8 cellular contexts compared by ENCODE assay signal in genomic region chr12:20367731-20368652, GRCh38. TPM values are rescaled to one million over a fixed set of nuclear protein-coding genes. Genes with fewer than 3 reads are reported as not detected.
A peak's percentile ranks its signal among the peaks of the same experiment; 100 is the strongest.
DNase-seq lines count a peak whose midpoint lies in the region; ATAC-seq and TF ChIP-seq lines count a peak whose summit lies in the region.

TSS of gene PDE3A (plus strand) at chr12:20368537. CDS start at chr12:20369285, 748 bp downstream.

- H3K36me3 Mint-ChIP-seq in activated T-cell treated with anti-CD3 and anti-CD28 coated beads, Interleukin-2, amount 50 U/mL, for 4 hours (ENCODE audit: insufficient read depth) = no peaks in the 10 kb centered on the region

- peak within 1 kb of the TSS; percentile 33 for H3K4me3 Mint-ChIP-seq in activated T-cell treated with anti-CD3 and anti-CD28 coated beads, Interleukin-2, amount 50 U/mL, for 4 hours

- no peak for TF ChIP-seq EP300 in suprapubic skin (IDR thresholded peaks at IDR 0.05)

- H3K9me3 Mint-ChIP-seq in activated T-cell treated with anti-CD3 and anti-CD28 coated beads, Interleukin-2, amount 50 U/mL, for 4 hours = no peaks in the 10 kb centered on the region

- H3K27ac ChIP-seq in suprapubic skin = peak within 1 kb of the TSS; percentile 38

- no peak for DNase-seq in activated T-cell treated with anti-CD3 and anti-CD28 coated beads, Interleukin-2, amount 50 U/mL, for 4 hours
- DNase-seq in activated T-cell treated with anti-CD3 and anti-CD28 coated beads, Interleukin-2, amount 50 U/mL, for 48 hours = no peak
- DNase-seq in SK-N-DZ (ENCODE audit: low spot score) (peak; percentile 85), epithelial cell of esophagus (ENCODE audit: low read depth) (peak; percentile 32), lung microvascular endothelial cell (ENCODE audit: low read depth in 2 of 2) (peak; percentile 1 to 91), suprapubic skin (ENCODE audit: low spot score in 2 of 2) (peak; percentile 71 to 81)

- no peak for ATAC-seq in activated T-cell treated with anti-CD3 and anti-CD28 coated beads, Interleukin-2, amount 50 U/mL, for 4 hours
- ATAC-seq in GM21619 (IDR thresholded peaks at IDR 0.05; ENCODE audit: unreplicated experiment) (no peak), HG03045 (IDR thresholded peaks at IDR 0.05; ENCODE audit: unreplicated experiment) (no peak)

- H3K36me3 ChIP-seq in suprapubic skin = no peaks in the 10 kb centered on the region

- peaks cover 13% of the 10 kb centered on the region for H3K4me1 ChIP-seq in suprapubic skin

- H3K4me1 Mint-ChIP-seq in activated T-cell treated with anti-CD3 and anti-CD28 coated beads, Interleukin-2, amount 50 U/mL, for 4 hours (ENCODE audit: low read depth) = peaks cover 6% of the 10 kb centered on the region

- no peak for TF ChIP-seq POLR2A in suprapubic skin (IDR thresholded peaks at IDR 0.05)

- H3K4me3 ChIP-seq in epithelial cell of esophagus (ENCODE audit: low read length) = peak within 1 kb of the TSS; percentile 44
- H3K4me3 ChIP-seq in suprapubic skin = peak within 1 kb of the TSS; percentile 68

- TF ChIP-seq CTCF in epithelial cell of esophagus (IDR thresholded peaks at IDR 0.05; ENCODE audit: insufficient read depth, low read depth, low read length, missing control alignments) = no peak
- no peak for TF ChIP-seq CTCF in suprapubic skin (IDR thresholded peaks at IDR 0.05)

- peaks cover 20% of the 10 kb centered on the region for H3K27me3 ChIP-seq in suprapubic skin

- WGBS in suprapubic skin = 2% methylated on average over 26 of the region's 26 CpGs

- H3K27me3 Mint-ChIP-seq in activated T-cell treated with anti-CD3 and anti-CD28 coated beads, Interleukin-2, amount 50 U/mL, for 4 hours (ENCODE audit: low read depth) = peaks cover 51% of the 10 kb centered on the region

- no peaks in the 10 kb centered on the region for H3K9me3 ChIP-seq in suprapubic skin

RNA-seq across cellular contexts. Expression of gene PDE3A, which starts in this region (rescaled TPM):
- under 1 TPM in 2 of 3 donors, not detected in 1; 0.08 TPM for total RNA-seq in activated T-cell treated with anti-CD3 and anti-CD28 coated beads, Interleukin-2, amount 50 U/mL, for 4 hours
- polyA plus RNA-seq in SK-N-DZ (2014; cell fraction: cytosol; rRNA removed) = 0.68 and 1.1 TPM in 2 replicates
- 0.73 and 0.98 TPM in 2 replicates for polyA plus RNA-seq in SK-N-DZ (2014; cell fraction: nucleus; rRNA removed)
- 1.3 and 2.0 TPM in 2 replicates for total RNA-seq in lung microvascular endothelial cell
- 1 to 10 TPM in 3 of 4 donors, under 1 TPM in 1; 0.79 to 3.4 (median 1.4) TPM for total RNA-seq in suprapubic skin

Comparison
In these comparisons a context has a peak if more than half of its experiments do, and no peak if none do; other contexts are left out.
1. DNase-seq: peak in SK-N-DZ (single experiment), epithelial cell of esophagus (single experiment), lung microvascular endothelial cell (2 of 2) and suprapubic skin (2 of 2); none in activated T-cell treated with anti-CD3 and anti-CD28 coated beads, Interleukin-2, amount 50 U/mL, for 4 hours (single experiment) and activated T-cell treated with anti-CD3 and anti-CD28 coated beads, Interleukin-2, amount 50 U/mL, for 48 hours (0 of 2).